9 cellular contexts compared by ENCODE assay signal in genomic region chr12:124386059-124386458, GRCh38.
A peak's percentile ranks its signal among the peaks of the same experiment; 100 is the strongest.
DNase-seq lines count a peak whose midpoint lies in the region; ATAC-seq and TF ChIP-seq lines count a peak whose summit lies in the region.
"Had no signal": no experiment of that assay in that cellular context is flagged by ENCODE, and none has a peak within 500 bp of the region (broad histone marks: within the 10 kb centered on the region; RNA-seq: fewer than 3 reads in every experiment).

No MANE protein-coding gene starts in this region.

- ATAC-seq in HCT116 (peak; percentile 21), HG03378 (IDR thresholded peaks at IDR 0.05; ENCODE audit: unreplicated experiment) (no peak)

- RAD21 ChIA-PET in HCT116 (lab: Charles Lee; ENCODE audit: low non-redundant PET in 1 of 2, low total read pairs in 2 of 2, uncharacterized antibody in 2 of 2, unreplicated experiment in 2 of 2), result no interaction called here

- peaks cover 17% of the 10 kb centered on the region for H3F3A ChIP-seq in smooth muscle cell (ENCODE audit: low read depth)

- intact Hi-C loops in HCT116 (cut with micrococcal nuclease) (no loop called here), ascending aorta (cut with DNase I) (no loop called here)

- H3K9me2 ChIP-seq in HCT116 (ENCODE audit: insufficient read depth), result no peaks in the 10 kb centered on the region

- H3K36me3 ChIP-seq in HCT116 (ENCODE audit: control insufficient read depth in 1 of 2, insufficient read depth in 2 of 2, low read length in 2 of 2) (peaks cover 0 to 12% of the 10 kb centered on the region in 2 experiments; a peak in 2 of 4 replicates), ascending aorta (peaks cover 26 to 30% of the 10 kb centered on the region in 2 donors), smooth muscle cell (ENCODE audit: low read depth) (no peaks in the 10 kb centered on the region)

- TF ChIP-seq POLR2A in HCT116 (IDR thresholded peaks at IDR 0.05; ENCODE audit: borderline replicate concordance, extremely low read depth, insufficient read depth, insufficient read length), result no peak

- H3K9me3 ChIP-seq in HCT116 (ENCODE audit: control insufficient read depth in 1 of 2, insufficient read depth in 1 of 2, low read depth in 1 of 2, low read length in 2 of 2), result no peaks in the 10 kb centered on the region
- no peaks in the 10 kb centered on the region for H3K9me3 ChIP-seq in ascending aorta
- no peaks in the 10 kb centered on the region for H3K9me3 ChIP-seq in smooth muscle cell (replicated peaks; ENCODE audit: low read depth)

- H3K4me3 ChIP-seq in HCT116 (replicated peaks in 1 of 2; ENCODE audit: low read depth in 1 of 2, low read length in 2 of 2) (peak overlapping the region in 1 of 2 experiments; percentile 18; a peak in 1 of 4 replicates), ascending aorta (peak overlapping the region; percentile 1 to 59), smooth muscle cell (no peak overlapping the region)

- DNase-seq in HCT116 (ENCODE audit: low read depth, low spot score), result no peak
- DNase-seq in ascending aorta (ENCODE audit: low spot score in 2 of 2), result no peak
- DNase-seq in iris pigment epithelial cell (ENCODE audit: low read depth), result peak; percentile 61
- DNase-seq in smooth muscle cell (lab: John Stamatoyannopoulos, UW; ENCODE audit: unreplicated experiment), result no peak
- DNase-seq in NCI-H2171 treated with DMSO at 0.1 percent for 48 hours (lab: John Stamatoyannopoulos, UW), result no peak
- DNase-seq in globus pallidus (ENCODE audit: low spot score), result no peak
- no peak for DNase-seq in ecto neural progenitor cell (ENCODE audit: low spot score)
- DNase-seq: WERI-Rb-1 had no signal

- TF ChIP-seq RAD21 in HCT116 (IDR thresholded peaks at IDR 0.05; ENCODE audit: low read depth), result no peak

- POLR2A ChIA-PET in HCT116 (lab: Charles Lee), result no interaction called here

- H2AFZ ChIP-seq in HCT116 (ENCODE audit: low read depth, low read length, poor library complexity, severe bottlenecking), result no peak overlapping the region
- H2AFZ ChIP-seq in smooth muscle cell (ENCODE audit: low read depth), result no peak overlapping the region

- peaks cover 26 to 65% of the 10 kb centered on the region in 2 experiments for H3K4me1 ChIP-seq in HCT116 (ENCODE audit: control insufficient read depth in 1 of 2, insufficient read depth in 2 of 2, low read length in 2 of 2)
- H3K4me1 ChIP-seq in ascending aorta, result peaks cover 18 to 54% of the 10 kb centered on the region in 2 donors
- H3K4me1 ChIP-seq in smooth muscle cell (ENCODE audit: low read depth), result peaks cover 20% of the 10 kb centered on the region

- 46% methylated on average over 17 of the region's 17 CpGs for WGBS in smooth muscle cell (ENCODE audit: low lambda C conversion rate)

- CTCF ChIA-PET in HCT116 (lab: Charles Lee), result interaction anchor here (1.4 kb wide), 1 partner anchor 13 kb away, joined by 4 read pairs; no protein-coding TSS in a partner anchor

- peak overlapping the region; percentile 56 for H3K9ac ChIP-seq in HCT116 (ENCODE audit: low read length)
- H3K9ac ChIP-seq in smooth muscle cell (ENCODE audit: low read depth), result peak overlapping the region; percentile 55

- H3K79me2 ChIP-seq in HCT116 (ENCODE audit: insufficient read depth, low read length) (no peaks in the 10 kb centered on the region), smooth muscle cell (ENCODE audit: low read depth) (peaks cover 55% of the 10 kb centered on the region)

- H3K27ac ChIP-seq in HCT116 (ENCODE audit: low read depth, low read length) (peak overlapping the region; percentile 48), ascending aorta (peak overlapping the region in 1 of 2 donors; percentile 36), smooth muscle cell (ENCODE audit: low read depth) (peak overlapping the region; percentile 83)
- H3K27ac ChIP-seq: WERI-Rb-1 had no signal

- H3K4me2 ChIP-seq in HCT116 (ENCODE audit: low read length), result peak overlapping the region; percentile 72
- peak overlapping the region; percentile 96 for H3K4me2 ChIP-seq in smooth muscle cell

- H3K27me3 ChIP-seq in HCT116 (ENCODE audit: insufficient read depth, low read length) (no peaks in the 10 kb centered on the region), ascending aorta (no peaks in the 10 kb centered on the region), smooth muscle cell (ENCODE audit: low read depth) (no peaks in the 10 kb centered on the region)

- no TSS peak for BruUV-seq in HCT116 (replicated peaks; lab: Mats Ljungman, UMichigan)

- H4K20me1 ChIP-seq in HCT116 (ENCODE audit: insufficient read depth) (no peaks in the 10 kb centered on the region), smooth muscle cell (ENCODE audit: low read depth) (peaks cover 93% of the 10 kb centered on the region)

- TF ChIP-seq CTCF in HCT116 (IDR thresholded peaks at IDR 0.05 in 2 of 3, conservative IDR thresholded peaks at IDR 0.05 in 1 of 3; ENCODE audit: borderline replicate concordance in 1 of 3, insufficient read depth in 1 of 3, low read depth in 2 of 3, low read length in 2 of 3), result no peak
- TF ChIP-seq CTCF in ascending aorta (IDR thresholded peaks at IDR 0.05), result no peak
- TF ChIP-seq CTCF in smooth muscle cell (IDR thresholded peaks at IDR 0.05; ENCODE audit: borderline replicate concordance, insufficient read depth, poor library complexity, severe bottlenecking), result no peak

TF ChIP-seq in HCT116, 20 proteins besides CTCF, POLR2A, EP300 and RAD21:
- TF ChIP-seq POLR2AphosphoS5 (IDR thresholded peaks at IDR 0.05; ENCODE audit: low read depth, low read length) (peak; percentile 29; the same call in 1 of the 2 replicates), ZNF274 (IDR thresholded peaks at IDR 0.05; ENCODE audit: low read depth, low read length) (no peak), ZFX (IDR thresholded peaks at IDR 0.05) (0 out of 2 replicates have a peak, but pooled peaks have one; percentile 15), FOSL1 (IDR thresholded peaks at IDR 0.05; ENCODE audit: low read depth) (no peak), ATF3 (IDR thresholded peaks at IDR 0.05) (no peak), EZH2 (IDR thresholded peaks at IDR 0.05) (no peak)
